In genomic region chr17:38477951-38478350, GRCh38 we compare ENCODE assay signal across 2 cellular contexts. TPM values are rescaled to one million over a fixed set of nuclear protein-coding genes. Genes with fewer than 3 reads are reported as not detected.
"Had no signal": no experiment of that assay in that cellular context is flagged by ENCODE, and none has a peak within 500 bp of the region (broad histone marks: within the 10 kb centered on the region; RNA-seq: fewer than 3 reads in every experiment).

No MANE protein-coding gene starts in this region.

RNA-seq across cellular contexts. Expression of gene ARHGAP23, which starts 49.7 kb away (rescaled TPM):
- polyA plus RNA-seq: immature natural killer cell; naive thymus-derived CD4-positive, alpha-beta T cell had no signal
